In the genomic region with DNA sequence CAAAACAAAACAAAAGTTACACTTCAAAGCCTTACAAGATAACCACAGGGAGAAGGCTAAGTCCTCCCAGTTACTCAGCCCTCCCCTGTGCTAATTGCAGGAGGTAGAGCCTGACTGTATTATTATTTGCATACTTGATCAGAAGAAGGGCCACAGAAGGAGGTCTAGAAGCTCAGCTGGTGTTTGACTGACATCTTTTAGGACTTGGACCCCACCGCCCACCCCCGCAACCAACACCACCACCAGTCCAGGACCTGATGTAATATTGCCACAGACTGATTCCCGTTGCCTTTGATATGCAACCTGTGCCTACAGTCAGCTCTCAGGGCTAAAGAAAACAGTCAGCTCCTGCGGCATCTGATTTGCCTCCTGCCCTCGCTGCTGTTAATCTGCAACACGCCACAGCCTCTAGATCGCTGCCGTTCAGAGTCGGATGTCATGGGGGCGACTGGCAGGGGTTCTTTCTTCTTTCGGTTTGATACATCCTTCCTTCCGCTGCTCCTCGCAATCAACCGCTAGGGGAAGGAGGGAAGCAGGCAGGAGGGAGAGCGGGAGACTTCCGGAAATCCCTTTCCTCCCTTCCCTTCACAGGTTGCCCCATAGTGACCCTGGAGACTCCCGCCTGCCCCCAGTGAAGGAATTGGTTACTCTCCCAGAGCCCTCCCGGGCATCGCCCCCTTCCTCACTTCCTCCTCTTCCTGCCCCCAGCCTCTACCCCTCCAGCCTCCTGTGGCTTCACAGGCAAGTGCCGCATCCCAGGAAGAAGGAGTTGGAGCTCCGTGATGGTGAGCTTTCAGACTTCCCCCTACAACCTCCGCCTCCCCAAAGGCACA, we compare ENCODE assay signal across 8 cellular contexts.
DNase-seq lines count a peak whose midpoint lies in the region; ATAC-seq and TF ChIP-seq lines count a peak whose summit lies in the region.

No MANE protein-coding gene starts in this region.

- TF ChIP-seq CTCF in GM20000 (IDR thresholded peaks at IDR 0.05; ENCODE audit: extremely low read depth, missing control alignments): peak; percentile 6
- TF ChIP-seq CTCF in epithelial cell of esophagus (IDR thresholded peaks at IDR 0.05; ENCODE audit: insufficient read depth, low read depth, low read length, missing control alignments): peak; percentile 46
- peak in 5 of 6 experiments; percentile 10 to 52 (median 51) for TF ChIP-seq CTCF in thyroid gland (IDR thresholded peaks at IDR 0.05)

- peaks cover 25% of the 10 kb centered on the region for H3K27me3 Mint-ChIP-seq in T-helper 17 cell

- peak overlapping the region; percentile 74 for H3K27ac Mint-ChIP-seq in T-helper 17 cell

- H3K4me3 Mint-ChIP-seq in T-helper 17 cell: peak overlapping the region; percentile 88

- peak in 1 of 2 donors; percentile 39 for TF ChIP-seq POLR2A in thyroid gland (IDR thresholded peaks at IDR 0.05)

- H3K9me3 ChIP-seq in T-helper 17 cell (ENCODE audit: control insufficient read depth, low read length, poor library complexity, severe bottlenecking) (no peaks in the 10 kb centered on the region), thyroid gland (no peaks in the 10 kb centered on the region)

- peak; percentile 63 for DNase-seq in GDM1 (lab: John Stamatoyannopoulos, UW)
- DNase-seq in GM20000 (ENCODE audit: low spot score): peak; percentile 54
- no peak for DNase-seq in T-helper 17 cell
- peak; percentile 19 for DNase-seq in epithelial cell of esophagus (ENCODE audit: low read depth)
- peak; percentile 34 for DNase-seq in midbrain (lab: John Stamatoyannopoulos, UW)
- peak; percentile 36 to 57 for DNase-seq in thyroid gland
- DNase-seq in effector CD8-positive, alpha-beta T cell (lab: John Stamatoyannopoulos, UW): no peak

- no peaks in the 10 kb centered on the region for H3K36me3 Mint-ChIP-seq in T-helper 17 cell (ENCODE audit: low read depth)

- 3 to 5% methylated on average over 22 of the region's 22 CpGs for WGBS in thyroid gland, 2 donors

- peaks cover 5 to 9% of the 10 kb centered on the region in 2 donors for H3K4me1 ChIP-seq in thyroid gland

- peak; percentile 68 for ATAC-seq in HG03565 (IDR thresholded peaks at IDR 0.05; ENCODE audit: unreplicated experiment)
- ATAC-seq in T-helper 17 cell: peak; percentile 55

- H3K36me3 ChIP-seq in thyroid gland: no peaks in the 10 kb centered on the region

- intact Hi-C loops in thyroid gland (cut with DNase I): loop anchor here (10.0 kb wide), 1 partner anchor 55 kb away; no protein-coding TSS in a partner anchor

- H3K4me1 Mint-ChIP-seq in T-helper 17 cell: peaks cover 17% of the 10 kb centered on the region

- no peaks in the 10 kb centered on the region for H3K27me3 ChIP-seq in thyroid gland

- H3K4me3 ChIP-seq in epithelial cell of esophagus (ENCODE audit: low read length) (peak overlapping the region; percentile 34), thyroid gland (replicated peaks in 1 of 3) (peak overlapping the region in 2 of 3 donors; percentile 11 to 27)

- H3K27ac ChIP-seq in thyroid gland: peak overlapping the region in 1 of 3 donors; percentile 16

Comparison
In these comparisons a context has a peak if more than half of its experiments do, and no peak if none do; other contexts are left out.
1. DNase-seq: peak in GDM1 (single experiment), GM20000 (single experiment), epithelial cell of esophagus (single experiment), midbrain (single experiment) and thyroid gland (2 of 2); none in T-helper 17 cell (0 of 3) and effector CD8-positive, alpha-beta T cell (single experiment).
2. Peak in every context shown above with its lines, with median percentiles within 50 percentile points of each other: CTCF ChIP-seq.